8 cellular contexts compared by ENCODE assay signal in the genomic region with DNA sequence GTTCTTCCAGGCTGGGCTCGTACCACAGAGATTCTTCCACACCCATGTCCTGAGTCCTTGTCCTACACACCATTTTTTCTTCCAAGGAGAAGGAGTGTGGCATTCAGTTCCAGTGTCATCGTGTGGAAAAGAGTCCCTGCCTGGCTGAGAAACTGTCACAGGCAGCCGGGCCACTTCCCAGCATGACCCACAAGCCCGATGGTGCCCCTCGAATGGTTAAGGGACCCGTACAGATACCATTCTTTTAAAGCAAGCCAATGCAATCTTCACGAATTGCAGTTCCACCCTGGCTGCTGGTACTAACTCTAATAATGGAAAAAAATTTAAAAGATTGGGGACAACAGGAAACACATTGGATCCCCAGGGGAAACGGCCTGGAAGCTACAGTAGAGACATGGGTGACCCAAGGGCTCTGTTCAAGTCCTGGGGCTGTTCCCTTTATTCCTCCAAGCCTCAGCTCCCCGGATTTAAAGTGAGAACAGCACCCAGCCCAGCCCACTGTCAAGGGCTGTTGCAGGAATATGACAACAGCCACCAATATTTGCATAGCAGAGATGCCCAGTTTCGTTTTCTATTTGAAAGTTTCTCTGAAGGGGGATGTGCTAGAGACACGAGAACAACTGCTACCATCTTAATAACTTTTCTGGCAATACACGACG.
DNase-seq lines count a peak whose midpoint lies in the region; ATAC-seq and TF ChIP-seq lines count a peak whose summit lies in the region.

No MANE protein-coding gene starts in this region.

- in situ Hi-C loops in mammary epithelial cell (cut with MboI; ENCODE audit: low sequenced_read_pairs in 2 of 2) = loop anchor here in 1 of 2 donors (5.0 kb wide), 1 partner anchor 49 kb away; no protein-coding TSS in a partner anchor

- H3K4me1 ChIP-seq in OCI-LY1 (ENCODE audit: insufficient read depth, low read length, severe bottlenecking) = peaks cover 56% of the 10 kb centered on the region
- H3K4me1 ChIP-seq in mammary epithelial cell (ENCODE audit: insufficient read depth, low read length) = peaks cover 66% of the 10 kb centered on the region

- BruUV-seq in mammary epithelial cell (replicated peaks; lab: Mats Ljungman, UMichigan) = TSS peak; percentile 84

- intact Hi-C loops in mammary epithelial cell (cut with micrococcal nuclease) = loop anchor here (2.0 kb wide), 2 partner anchors 17 to 45 kb away; no protein-coding TSS in a partner anchor

- H3K4me2 ChIP-seq in OCI-LY1 (ENCODE audit: low read length) (peak overlapping the region; percentile 96), mammary epithelial cell (ENCODE audit: insufficient read depth, low read depth, low read length) (peak overlapping the region; percentile 97)

- no peaks in the 10 kb centered on the region for H3F3A ChIP-seq in OCI-LY1 (ENCODE audit: insufficient read depth, low read length)

- H3K27me3 ChIP-seq in OCI-LY1 (ENCODE audit: insufficient read depth, low read length) (no peaks in the 10 kb centered on the region), mammary epithelial cell (ENCODE audit: insufficient read depth, low read length) (no peaks in the 10 kb centered on the region)

- peak overlapping the region; percentile 96 for H3K9ac ChIP-seq in OCI-LY1 (ENCODE audit: low read length)
- peak overlapping the region; percentile 92 for H3K9ac ChIP-seq in mammary epithelial cell (ENCODE audit: insufficient read depth, low read length)

- H3K9me2 ChIP-seq in OCI-LY1 (ENCODE audit: low read depth, low read length) = no peaks in the 10 kb centered on the region

- H2AFZ ChIP-seq in OCI-LY1 (ENCODE audit: low read length) (no peak overlapping the region), mammary epithelial cell (ENCODE audit: low read depth, low read length) (no peak overlapping the region)

- H3K9me3 ChIP-seq in OCI-LY1 (ENCODE audit: low read length) (no peaks in the 10 kb centered on the region), mammary epithelial cell (replicated peaks; ENCODE audit: insufficient read depth, low read length) (no peaks in the 10 kb centered on the region)

- H4K20me1 ChIP-seq in OCI-LY1 (ENCODE audit: insufficient read depth, low read length) (no peaks in the 10 kb centered on the region), mammary epithelial cell (ENCODE audit: insufficient read depth, low read length) (no peaks in the 10 kb centered on the region)

- peak; percentile 60 for ATAC-seq in HG03039 (IDR thresholded peaks at IDR 0.05; ENCODE audit: unreplicated experiment)

- WGBS in mammary epithelial cell (ENCODE audit: low coverage, missing lambda C conversion rate) = 1% methylated on average over 13 of the region's 13 CpGs

- H3K4me3 ChIP-seq in OCI-LY1 (ENCODE audit: low read depth, low read length, poor library complexity, severe bottlenecking) (peak overlapping the region; percentile 81), mammary epithelial cell (replicated peaks in 1 of 3; ENCODE audit: insufficient read depth in 1 of 3, low read depth in 2 of 3, low read length in 3 of 3) (peak overlapping the region; percentile 4 to 72 (median 59))

- DNase-seq in activated effector memory CD4-positive, alpha-beta T cell treated with anti-CD3 and anti-CD28 coated beads, Interleukin-2, amount 50 U/mL, for 16 hours = peak; percentile 72
- DNase-seq in activated effector memory CD4-positive, alpha-beta T cell treated with Interleukin-2 at 50 U/mL for 16 hours = no peak
- peak; percentile 86 for DNase-seq in mammary epithelial cell
- DNase-seq in medulla oblongata (ENCODE audit: extremely low spot score) = peak; percentile 43
- peak; percentile 53 for DNase-seq in ureter (ENCODE audit: low spot score)
- DNase-seq in HuH-7.5 (ENCODE audit: low spot score) = no peak

- CTCF ChIA-PET in mammary epithelial cell (lab: Charles Lee; ENCODE audit: low non-redundant PET) = no interaction called here

- H3K36me3 ChIP-seq in OCI-LY1 (ENCODE audit: insufficient read depth, low read length) = 0 out of 2 replicates have a peak, but pooled peaks cover 5% of the 10 kb centered on the region
- no peaks in the 10 kb centered on the region for H3K36me3 ChIP-seq in mammary epithelial cell (ENCODE audit: insufficient read depth, low read length)

- H3K79me2 ChIP-seq in OCI-LY1 (ENCODE audit: insufficient read depth, low read length) (peaks cover 25% of the 10 kb centered on the region), mammary epithelial cell (ENCODE audit: insufficient read depth, low read length) (peaks cover 92% of the 10 kb centered on the region)

- TF ChIP-seq CTCF in OCI-LY1 (IDR thresholded peaks at IDR 0.05; ENCODE audit: low read length) (no peak), mammary epithelial cell (conservative IDR thresholded peaks at IDR 0.05 in 1 of 2, IDR thresholded peaks at IDR 0.05 in 1 of 2; ENCODE audit: extremely low read depth in 1 of 2, insufficient read depth in 1 of 2, low read depth in 1 of 2, low read length in 2 of 2) (no peak)

- peak overlapping the region; percentile 98 for H3K27ac ChIP-seq in OCI-LY1 (ENCODE audit: low read depth, low read length, poor library complexity, severe bottlenecking)
- peak overlapping the region; percentile 87 for H3K27ac ChIP-seq in mammary epithelial cell (ENCODE audit: insufficient read depth, low read depth, low read length)

- dilution Hi-C loops in mammary epithelial cell (cut with HindIII; ENCODE audit: low sequenced_read_pairs) = no loop called here

Comparison
In these comparisons a context has a peak if more than half of its experiments do, and no peak if none do; other contexts are left out.
1. DNase-seq: peak in activated effector memory CD4-positive, alpha-beta T cell treated with anti-CD3 and anti-CD28 coated beads, Interleukin-2, amount 50 U/mL, for 16 hours (single experiment), mammary epithelial cell (single experiment), medulla oblongata (single experiment) and ureter (single experiment); none in activated effector memory CD4-positive, alpha-beta T cell treated with Interleukin-2 at 50 U/mL for 16 hours (single experiment) and HuH-7.5 (single experiment).